ENCODE assay signal across 8 cellular contexts in genomic region chr9:128688501-128689292, GRCh38. TPM values are rescaled to one million over a fixed set of nuclear protein-coding genes. Genes with fewer than 3 reads are reported as not detected.
DNase-seq lines count a peak whose midpoint lies in the region; ATAC-seq, FAIRE-seq and TF ChIP-seq lines count a peak whose summit lies in the region.

TSS of gene SET (plus strand) at chr9:128689222. CDS start at chr9:128689583, 361 bp downstream.

- DNase-seq in GM12892 (ENCODE audit: insufficient read length) (peak; percentile 96), NCI-H1694 treated with DMSO at 0.1 percent for 48 hours (lab: John Stamatoyannopoulos, UW) (peak; percentile 78), T-helper 2 cell (peak; percentile 84 to 96 (median 88)), left ventricle myocardium superior (peak; percentile 99), pulmonary artery endothelial cell (ENCODE audit: low read depth, low spot score) (peak; percentile 72), urothelium cell line (ENCODE audit: low spot score) (peak; percentile 99)

- FAIRE-seq in GM12892 (lab: Jason Lieb, UNC) (peak; percentile 97), urothelium cell line (lab: Jason Lieb, UNC) (peak; percentile 75)

- peak within 1 kb of the TSS; percentile 90 for H3K27ac ChIP-seq in angular gyrus (ENCODE audit: low read depth, low read length)

- peak; percentile 66; the same call in 1 of the 2 replicates for TF ChIP-seq POLR2A in GM12892 (IDR thresholded peaks at IDR 0.05; ENCODE audit: low read depth, low read length)

- ATAC-seq in HG02884 (IDR thresholded peaks at IDR 0.05; ENCODE audit: unreplicated experiment) (peak; percentile 54), left ventricle myocardium superior (peak; percentile 93)

- intact Hi-C loops in left ventricle myocardium superior (cut with micrococcal nuclease): no loop called here

RNA-seq across cellular contexts. Expression of gene SET, which starts in this region (rescaled TPM):
- polyA plus RNA-seq in GM12892 (2012; ENCODE audit: missing spikeins): 546 TPM
- total RNA-seq in left ventricle myocardium superior: 201 TPM
- 618 and 795 TPM in 2 replicates for total RNA-seq in pulmonary artery endothelial cell

Comparison
In these comparisons a context has a peak if more than half of its experiments do, and no peak if none do; other contexts are left out.
1. Peak in every context shown above with its lines: DNase-seq, ATAC-seq and H3K27ac ChIP-seq.